24 cellular contexts compared by ENCODE assay signal in genomic region chr3:172373912-172374311, GRCh38.
DNase-seq lines count a peak whose midpoint lies in the region; ATAC-seq, FAIRE-seq and TF ChIP-seq lines count a peak whose summit lies in the region.
"Had no signal": no experiment of that assay in that cellular context is flagged by ENCODE, and none has a peak within 500 bp of the region (broad histone marks: within the 10 kb centered on the region; RNA-seq: fewer than 3 reads in every experiment).

No MANE protein-coding gene starts in this region.

- H3K27me3 ChIP-seq in astrocyte (ENCODE audit: insufficient read depth, low read length) (no peaks in the 10 kb centered on the region), smooth muscle cell (ENCODE audit: low read depth) (no peaks in the 10 kb centered on the region)
- H3K27me3 ChIP-seq: BE2C; BLaER1 treated with 17β-estradiol and CSF1 and Interleukin-3, amounts not matched to agents 10 nM and 100 nM had no signal

- H3K9me3 ChIP-seq in astrocyte (ENCODE audit: insufficient read depth, low read depth, low read length) (no peaks in the 10 kb centered on the region), smooth muscle cell (replicated peaks; ENCODE audit: low read depth) (no peaks in the 10 kb centered on the region)
- H3K9me3 ChIP-seq: A549, BE2C had no signal

- H3K79me2 ChIP-seq in astrocyte (ENCODE audit: insufficient read depth, low read length) (peaks cover 4% of the 10 kb centered on the region), smooth muscle cell (ENCODE audit: low read depth) (peaks cover 60% of the 10 kb centered on the region)

- H3K4me1 ChIP-seq in astrocyte (ENCODE audit: insufficient read depth, low read length): no peaks in the 10 kb centered on the region
- H3K4me1 ChIP-seq in smooth muscle cell (ENCODE audit: low read depth): no peaks in the 10 kb centered on the region
- H3K4me1 ChIP-seq: A549; BE2C; BLaER1 treated with 17β-estradiol and CSF1 and Interleukin-3, amounts not matched to agents 10 nM and 100 nM had no signal

- H3K36me3 Mint-ChIP-seq in Calu3 (ENCODE audit: insufficient read depth, unreplicated experiment) (peaks cover 95% of the 10 kb centered on the region), astrocyte (ENCODE audit: low read depth, unreplicated experiment) (peaks cover 29% of the 10 kb centered on the region)

- DNase-seq in NCI-H2227 (lab: John Stamatoyannopoulos, UW; ENCODE audit: unreplicated experiment) (peak; percentile 39), NCI-H2227 treated with DMSO at 0.1 percent for 48 hours (lab: John Stamatoyannopoulos, UW) (no peak), Calu3 (no peak), astrocyte (ENCODE audit: low read depth) (no peak), smooth muscle cell (lab: John Stamatoyannopoulos, UW; ENCODE audit: unreplicated experiment) (no peak)
- DNase-seq: 8988T; ACHN; AML-193; BE2C; CD4-positive, alpha-beta T cell; CD8-positive, alpha-beta memory T cell; DMS53; DMS79 treated with DMSO at 0.1 percent for 48 hours; GF-D8; H9 had no signal

- no TSS peak for BruUV-seq in Calu3 (replicated peaks; lab: Mats Ljungman, UMichigan)

- H3K9me3 Mint-ChIP-seq in Calu3 (ENCODE audit: low read depth, unreplicated experiment) (no peaks in the 10 kb centered on the region), astrocyte (ENCODE audit: unreplicated experiment) (no peaks in the 10 kb centered on the region)
- H3K9me3 Mint-ChIP-seq: CD4-positive, alpha-beta T cell; GM23338 had no signal

- TF ChIP-seq CTCF in Calu3 (IDR thresholded peaks at IDR 0.05; ENCODE audit: unreplicated experiment) (no peak), astrocyte (IDR thresholded peaks at IDR 0.05; ENCODE audit: insufficient read depth, low read depth, low read length) (no peak), smooth muscle cell (IDR thresholded peaks at IDR 0.05; ENCODE audit: borderline replicate concordance, insufficient read depth, poor library complexity, severe bottlenecking) (no peak)

- H3K27ac ChIP-seq in astrocyte (ENCODE audit: low read depth, low read length) (no peak overlapping the region), smooth muscle cell (ENCODE audit: low read depth) (peak overlapping the region; percentile 15)
- H3K27ac ChIP-seq: A549; BLaER1 treated with 17β-estradiol and CSF1 and Interleukin-3, amounts not matched to agents 10 nM and 100 nM had no signal

- 82% methylated on average over 5 of the region's 5 CpGs for WGBS in smooth muscle cell (ENCODE audit: low lambda C conversion rate)

- intact Hi-C loops in Calu3 (cut with micrococcal nuclease; ENCODE audit: unreplicated experiment): no loop called here

- no peak overlapping the region for H3K9ac ChIP-seq in astrocyte (ENCODE audit: low read length)
- no peak overlapping the region for H3K9ac ChIP-seq in smooth muscle cell (ENCODE audit: low read depth)
- H3K9ac ChIP-seq: BLaER1 treated with 17β-estradiol and CSF1 and Interleukin-3, amounts not matched to agents 10 nM and 100 nM had no signal

- H4K20me1 ChIP-seq in astrocyte (ENCODE audit: insufficient read depth, low read length) (peaks cover 43% of the 10 kb centered on the region), smooth muscle cell (ENCODE audit: low read depth) (peaks cover 99% of the 10 kb centered on the region)

- H3K27me3 Mint-ChIP-seq in Calu3 (ENCODE audit: unreplicated experiment): no peaks in the 10 kb centered on the region
- no peaks in the 10 kb centered on the region for H3K27me3 Mint-ChIP-seq in astrocyte (ENCODE audit: low read depth, unreplicated experiment)
- H3K27me3 Mint-ChIP-seq: CD4-positive, alpha-beta T cell; CD8-positive, alpha-beta memory T cell had no signal

- H3K4me1 Mint-ChIP-seq in Calu3 (ENCODE audit: low read depth, unreplicated experiment): no peaks in the 10 kb centered on the region
- H3K4me1 Mint-ChIP-seq in astrocyte (ENCODE audit: low read depth, unreplicated experiment): peaks cover 24% of the 10 kb centered on the region
- H3K4me1 Mint-ChIP-seq: CD14-positive monocyte; CD8-positive, alpha-beta memory T cell had no signal

- H3K4me2 ChIP-seq in astrocyte (ENCODE audit: low read length) (no peak overlapping the region), smooth muscle cell (no peak overlapping the region)
- H3K4me2 ChIP-seq: A549; BLaER1 treated with 17β-estradiol and CSF1 and Interleukin-3, amounts not matched to agents 10 nM and 100 nM; GM23338 had no signal

- no peak overlapping the region for H3K4me3 Mint-ChIP-seq in Calu3 (ENCODE audit: low read depth, unreplicated experiment)
- no peak overlapping the region for H3K4me3 Mint-ChIP-seq in astrocyte (ENCODE audit: unreplicated experiment)
- H3K4me3 Mint-ChIP-seq: CD14-positive monocyte; CD4-positive, alpha-beta T cell; CD8-positive, alpha-beta memory T cell; GM23338; H9 had no signal

- H3K4me3 ChIP-seq in astrocyte (ENCODE audit: insufficient read depth, low read depth, low read length) (no peak overlapping the region), smooth muscle cell (no peak overlapping the region)
- H3K4me3 ChIP-seq: A549; BLaER1 treated with 17β-estradiol and CSF1 and Interleukin-3, amounts not matched to agents 10 nM and 100 nM; GM23338 had no signal

- peaks cover 15% of the 10 kb centered on the region for H3F3A ChIP-seq in smooth muscle cell (ENCODE audit: low read depth)

- no peak for FAIRE-seq in astrocyte (lab: Jason Lieb, UNC)
- FAIRE-seq: A549, GM12891, GM18507 had no signal

- H3K36me3 ChIP-seq in astrocyte (ENCODE audit: insufficient read depth, low read length) (peaks cover 50% of the 10 kb centered on the region), smooth muscle cell (ENCODE audit: low read depth) (peaks cover 15% of the 10 kb centered on the region)

- ATAC-seq in GM19467 (IDR thresholded peaks at IDR 0.05; ENCODE audit: unreplicated experiment) (no peak), GM21737 (IDR thresholded peaks at IDR 0.05; ENCODE audit: unreplicated experiment) (no peak)
- ATAC-seq: GM23338, HCT116 had no signal

- H2AFZ ChIP-seq in astrocyte (ENCODE audit: low read depth, low read length): no peak overlapping the region
- no peak overlapping the region for H2AFZ ChIP-seq in smooth muscle cell (ENCODE audit: low read depth)
- H2AFZ ChIP-seq: GM23338 had no signal

- H3K27ac Mint-ChIP-seq in Calu3 (ENCODE audit: unreplicated experiment): peak overlapping the region; percentile 12
- H3K27ac Mint-ChIP-seq in astrocyte (ENCODE audit: unreplicated experiment): peak overlapping the region; percentile 11
- H3K27ac Mint-ChIP-seq: CD4-positive, alpha-beta T cell; CD8-positive, alpha-beta memory T cell; GM23338; H9 had no signal

- CTCF ChIA-PET in Calu3 (lab: Charles Lee): no interaction called here
